ENCODE assay signal across 8 cellular contexts in the genomic region with DNA sequence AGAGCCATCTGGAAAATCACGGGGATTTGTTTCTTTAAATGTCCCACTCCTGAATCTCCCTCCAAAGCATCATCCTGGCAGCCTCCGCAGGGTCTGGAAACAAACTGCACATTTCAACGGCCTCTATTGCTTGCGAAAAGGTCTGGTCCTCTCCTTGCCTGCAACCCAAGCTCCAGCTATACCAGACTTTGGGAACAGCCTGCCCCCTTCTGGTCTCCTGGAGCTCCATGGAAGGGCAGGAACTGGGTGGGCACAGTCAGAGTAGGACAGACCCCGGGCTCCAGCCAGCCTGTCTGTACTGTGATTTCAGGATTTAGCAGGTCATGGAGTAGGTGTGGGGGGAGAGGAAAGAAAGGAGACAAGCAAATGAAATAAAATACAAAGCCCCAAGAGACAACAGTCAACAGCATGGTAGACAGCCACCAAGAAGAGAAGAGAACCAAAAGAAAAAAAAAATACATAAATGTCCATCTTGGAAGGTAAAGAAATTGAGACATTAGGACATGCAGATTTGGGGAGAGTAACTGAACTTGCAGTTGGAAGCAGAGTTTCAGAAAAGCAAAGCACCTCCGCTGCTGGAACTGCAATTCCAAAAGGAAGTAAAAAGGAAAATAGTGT. TPM values are rescaled to one million over a fixed set of nuclear protein-coding genes. Genes with fewer than 3 reads are reported as not detected.
DNase-seq lines count a peak whose midpoint lies in the region; ATAC-seq and TF ChIP-seq lines count a peak whose summit lies in the region.

No MANE protein-coding gene starts in this region.

- H3K9me3 ChIP-seq in PC-3 (ENCODE audit: low read length), result no peaks in the 10 kb centered on the region

- TF ChIP-seq CTCF in PC-3 (conservative IDR thresholded peaks at IDR 0.05; ENCODE audit: low read depth, low read length) (0 out of 2 replicates have a peak, but pooled peaks have one; percentile 15), astrocyte of the cerebellum (IDR thresholded peaks at IDR 0.05; ENCODE audit: low read depth, low read length, missing control alignments) (peak; percentile 87)

- DNase-seq in AML-193 (lab: John Stamatoyannopoulos, UW) (peak; percentile 28 to 54), HCEC 1CT (peak; percentile 31), PC-3 (no peak), astrocyte of the cerebellum (ENCODE audit: low read depth) (peak; percentile 65), hypothalamus (lab: John Stamatoyannopoulos, UW) (peak in 46 of 51 donors; percentile 13 to 87 (median 57)), retina (peak; percentile 79), HUDEP-2 (lab: John Stamatoyannopoulos, UW; ENCODE audit: unreplicated experiment in 76 of 76) (no peak)

- no peak overlapping the region for H3K4me3 ChIP-seq in PC-3 (ENCODE audit: low read length)
- peak overlapping the region; percentile 65 for H3K4me3 ChIP-seq in astrocyte of the cerebellum (ENCODE audit: low read depth, low read length)

- no peaks in the 10 kb centered on the region; the same call in 1 of the 2 replicates for H3K36me3 ChIP-seq in PC-3 (ENCODE audit: low read depth, low read length)

- CTCF ChIA-PET in PC-3 (lab: Charles Lee), result no interaction called here

- POLR2A ChIA-PET in PC-3 (lab: Charles Lee; ENCODE audit: unreplicated experiment), result no interaction called here

- H3K9me2 ChIP-seq in PC-3 (replicated peaks; ENCODE audit: low read length), result no peaks in the 10 kb centered on the region

- in situ Hi-C loops in astrocyte of the cerebellum (cut with HindIII; ENCODE audit: low sequenced_read_pairs), result no loop called here

- no peak for ATAC-seq in PC-3
- ATAC-seq in GM18520 (IDR thresholded peaks at IDR 0.05; ENCODE audit: unreplicated experiment), result no peak

- no peak overlapping the region for H2AFZ ChIP-seq in PC-3 (ENCODE audit: low read length)

- peaks cover 15% of the 10 kb centered on the region for H3K27me3 ChIP-seq in PC-3 (ENCODE audit: low read length)

- no peak overlapping the region for H3K4me2 ChIP-seq in PC-3 (ENCODE audit: low read length)

- H3K27ac ChIP-seq in PC-3 (ENCODE audit: low read length), result no peak overlapping the region

- H3K4me1 ChIP-seq in PC-3 (ENCODE audit: insufficient read depth, low read length), result no peaks in the 10 kb centered on the region

- no peaks in the 10 kb centered on the region for H3F3A ChIP-seq in PC-3 (ENCODE audit: low read length, unreplicated experiment)

- no peaks in the 10 kb centered on the region for H4K20me1 ChIP-seq in PC-3 (ENCODE audit: low read length)

- intact Hi-C loops in PC-3 (cut with micrococcal nuclease), result no loop called here

- no peaks in the 10 kb centered on the region for H3K79me2 ChIP-seq in PC-3 (ENCODE audit: low read length)

- H3K9ac ChIP-seq in PC-3 (ENCODE audit: low read length), result no peak overlapping the region

- no TSS peak for BruUV-seq in PC-3 (replicated peaks; lab: Mats Ljungman, UMichigan)

RNA-seq across cellular contexts. Expression of a gene that starts 2.7 kb away (rescaled TPM):
- not detected in 2 replicates for total RNA-seq in PC-3 (2014; rRNA removed)

Comparison
In these comparisons a context has a peak if more than half of its experiments do, and no peak if none do; other contexts are left out.
1. DNase-seq: peak in AML-193 (2 of 2), HCEC 1CT (single experiment), astrocyte of the cerebellum (single experiment), hypothalamus (46 of 51) and retina (single experiment); none in PC-3 (single experiment) and HUDEP-2 (0 of 76).